ENCODE assay signal across 8 cellular contexts in genomic region chr12:57242329-57242690, GRCh38. TPM values are rescaled to one million over a fixed set of nuclear protein-coding genes. Genes with fewer than 3 reads are reported as not detected.
DNase-seq lines count a peak whose midpoint lies in the region; ATAC-seq and TF ChIP-seq lines count a peak whose summit lies in the region.

No MANE protein-coding gene starts in this region.

- H3K27me3 Mint-ChIP-seq in MCF 10A (ENCODE audit: insufficient read depth, unreplicated experiment) (no peaks in the 10 kb centered on the region), nephron (ENCODE audit: low read depth) (peaks cover 78% of the 10 kb centered on the region)

- H3K9me3 Mint-ChIP-seq in MCF 10A (ENCODE audit: unreplicated experiment) = no peaks in the 10 kb centered on the region
- H3K9me3 Mint-ChIP-seq in nephron = no peaks in the 10 kb centered on the region

- H3K36me3 Mint-ChIP-seq in MCF 10A (ENCODE audit: insufficient read depth, unreplicated experiment) (peaks cover 4% of the 10 kb centered on the region), nephron (ENCODE audit: low read depth) (peaks cover 3% of the 10 kb centered on the region)

- POLR2A ChIA-PET in MCF 10A (lab: Yijun Ruan, JAX) = interaction anchor here (0.6 to 2.5 kb wide), 13 partner anchors 9 to 753 kb away, joined by 3 to 17 read pairs (median 3); partner anchors contain the start of genes SHMT2 and STAT6

- peak overlapping the region; percentile 67 for H3K4me3 Mint-ChIP-seq in MCF 10A (ENCODE audit: unreplicated experiment)
- peak overlapping the region; percentile 79 to 80 (median 79) for H3K4me3 Mint-ChIP-seq in nephron

- BruUV-seq in MCF 10A (replicated peaks; lab: Mats Ljungman, UMichigan) = no TSS peak

- H3K27ac Mint-ChIP-seq in MCF 10A (ENCODE audit: low read depth, unreplicated experiment) (no peak overlapping the region), nephron (no peak overlapping the region)

- H3K4me1 Mint-ChIP-seq in MCF 10A (ENCODE audit: insufficient read depth, unreplicated experiment) = peaks cover 47% of the 10 kb centered on the region
- peaks cover 68% of the 10 kb centered on the region for H3K4me1 Mint-ChIP-seq in nephron

- CTCF ChIA-PET in MCF 10A (lab: Yijun Ruan, JAX) = interaction anchor here (0.6 to 9.8 kb wide), 22 partner anchors 10 to 1561 kb away, joined by 3 to 188 read pairs (median 4); partner anchors contain the start of genes INHBE, NACA, NXPH4 and SHMT2

- no peak for ATAC-seq in activated CD4-positive, CD25-positive, alpha-beta regulatory T cell treated with anti-CD3 and anti-CD28 coated beads, Interleukin-2, amount 50 U/mL, for 24 hours
- no peak for ATAC-seq in GM18861 (IDR thresholded peaks at IDR 0.05; ENCODE audit: unreplicated experiment)

- peak; percentile 77 for DNase-seq in COR-L47 (lab: John Stamatoyannopoulos, UW)
- peak; percentile 33 for DNase-seq in NCI-H128 (lab: John Stamatoyannopoulos, UW; ENCODE audit: unreplicated experiment)
- DNase-seq in MCF 10A (ENCODE audit: unreplicated experiment) = no peak
- DNase-seq in retina = no peak
- DNase-seq in glomerular visceral epithelial cell (ENCODE audit: extremely low spot score) = no peak

- TF ChIP-seq CTCF in MCF 10A (IDR thresholded peaks at IDR 0.05; ENCODE audit: unreplicated experiment) (no peak), nephron (IDR thresholded peaks at IDR 0.05; ENCODE audit: unreplicated experiment in 3 of 3) (no peak)

- intact Hi-C loops in MCF 10A (cut with micrococcal nuclease) = no loop called here

RNA-seq across cellular contexts. Expression of gene STAC3, which starts 8.7 kb away (rescaled TPM):
- total RNA-seq in MCF 10A (2022) = 2.5 and 2.8 TPM in 2 replicates

RNA-seq across cellular contexts. Expression of gene SHMT2, which starts 12.8 kb away (rescaled TPM):
- total RNA-seq in MCF 10A (2022) = 375 and 421 TPM in 2 replicates

RNA-seq across cellular contexts. Expression of gene NXPH4, which starts 25.7 kb away (rescaled TPM):
- 2.2 and 2.8 TPM in 2 replicates for total RNA-seq in MCF 10A (2022)

Comparison
In these comparisons a context has a peak if more than half of its experiments do, and no peak if none do; other contexts are left out.
1. DNase-seq: peak in COR-L47 (single experiment) and NCI-H128 (single experiment); none in MCF 10A (single experiment), retina (single experiment) and glomerular visceral epithelial cell (single experiment).